Comparison of ENCODE assay signal across 26 cellular contexts in the genomic region with DNA sequence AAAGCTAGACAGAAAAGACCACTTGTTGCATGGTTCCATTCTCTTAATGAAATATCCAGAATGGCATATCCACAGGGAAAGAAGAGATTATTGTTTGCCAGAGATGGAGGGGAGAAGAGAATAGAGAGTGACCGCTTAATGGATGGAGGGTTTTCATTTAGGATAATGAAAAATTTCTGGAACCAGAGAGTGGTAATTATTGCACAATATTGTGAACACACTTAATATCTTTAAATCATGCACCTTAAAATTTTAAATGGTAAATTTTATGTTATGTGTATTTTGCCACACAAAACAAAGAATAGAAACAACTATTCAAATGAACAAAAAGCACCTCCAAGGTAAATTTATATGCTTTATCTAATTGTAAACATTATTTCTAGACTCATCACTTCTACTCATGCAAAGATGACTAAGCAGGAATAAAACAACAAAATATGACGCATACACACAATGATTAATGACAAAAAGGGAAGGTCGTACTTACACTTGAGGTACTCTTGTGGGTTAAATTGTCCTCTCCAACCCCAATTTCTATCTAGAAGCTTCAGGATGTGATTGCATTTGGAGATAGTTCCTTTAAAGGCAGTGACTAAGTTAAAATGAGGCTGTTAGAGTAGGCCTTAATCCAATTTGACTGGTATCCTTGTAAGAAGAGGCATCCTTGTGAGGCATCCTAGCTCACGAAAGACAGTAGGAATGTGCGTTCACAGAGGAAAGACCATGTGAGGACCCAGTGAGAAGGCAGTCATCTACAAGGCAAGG. TPM values are rescaled to one million over a fixed set of nuclear protein-coding genes. Genes with fewer than 3 reads are reported as not detected.
DNase-seq lines count a peak whose midpoint lies in the region; ATAC-seq, FAIRE-seq and TF ChIP-seq lines count a peak whose summit lies in the region.
"Had no signal": no experiment of that assay in that cellular context is flagged by ENCODE, and none has a peak within 500 bp of the region (broad histone marks: within the 10 kb centered on the region; RNA-seq: fewer than 3 reads in every experiment).

No MANE protein-coding gene starts in this region.

- no peaks in the 10 kb centered on the region for H3K79me2 ChIP-seq in endothelial cell of umbilical vein (ENCODE audit: control insufficient read depth, insufficient read depth, low read length)

- dilution Hi-C loops in endothelial cell of umbilical vein (cut with MboI; ENCODE audit: extremely low pct_ligation_motif_present, low sequenced_read_pairs) = no loop called here

- ATAC-seq in SK-N-SH treated with all-trans-retinoic acid at 6 μM for 48 hours (no peak), GM19467 (IDR thresholded peaks at IDR 0.05; ENCODE audit: unreplicated experiment) (no peak)
- ATAC-seq: gastrocnemius medialis, Panc1 had no signal

- FAIRE-seq in endothelial cell of umbilical vein (lab: Jason Lieb, UNC) = peak; percentile 18
- FAIRE-seq: endometrium, GM18507 had no signal

- TF ChIP-seq POLR2A in endothelial cell of umbilical vein (IDR thresholded peaks at IDR 0.05; ENCODE audit: low read depth, low read length) = no peak

- H2AFZ ChIP-seq in endothelial cell of umbilical vein (ENCODE audit: low read depth, low read length) = peak overlapping the region; percentile 41

- no peak overlapping the region for H3K4me3 ChIP-seq in endothelial cell of umbilical vein (replicated peaks in 1 of 3; ENCODE audit: insufficient read depth in 1 of 3, low read depth in 1 of 3, low read length in 3 of 3)
- H3K4me3 ChIP-seq: gastrocnemius medialis, testis had no signal

- H3K27me3 ChIP-seq in endothelial cell of umbilical vein (ENCODE audit: control insufficient read depth in 2 of 2, insufficient read depth in 2 of 2, low read length in 2 of 2) = no peaks in the 10 kb centered on the region
- H3K27me3 ChIP-seq: gastrocnemius medialis, testis had no signal

- no peaks in the 10 kb centered on the region for H4K20me1 ChIP-seq in endothelial cell of umbilical vein (replicated peaks; ENCODE audit: control insufficient read depth, extremely low read depth, insufficient read depth, low read length)

- TF ChIP-seq CTCF in RWPE1 (conservative IDR thresholded peaks at IDR 0.05; ENCODE audit: low read depth) (no peak), endothelial cell of umbilical vein (IDR thresholded peaks at IDR 0.05; ENCODE audit: extremely low read depth in 1 of 2, insufficient read depth in 1 of 2, low read depth in 1 of 2, low read length in 2 of 2) (no peak)

- H3K4me1 ChIP-seq in endothelial cell of umbilical vein (ENCODE audit: control insufficient read depth, extremely low read depth, insufficient read depth, low read length) = peaks cover 5% of the 10 kb centered on the region
- H3K4me1 ChIP-seq: gastrocnemius medialis, testis had no signal

- no peaks in the 10 kb centered on the region for H3K9me1 ChIP-seq in endothelial cell of umbilical vein (replicated peaks; ENCODE audit: control insufficient read depth, extremely low read depth, insufficient read depth, low read length)

- peaks cover 2% of the 10 kb centered on the region for H3K9me3 ChIP-seq in endothelial cell of umbilical vein (replicated peaks; ENCODE audit: control insufficient read depth, insufficient read depth, low read length)
- H3K9me3 ChIP-seq: gastrocnemius medialis, SK-N-SH, testis had no signal

- no peak overlapping the region for H3K9ac ChIP-seq in endothelial cell of umbilical vein (replicated peaks; ENCODE audit: extremely low read depth, insufficient read depth, low read length)
- H3K9ac ChIP-seq: SK-N-SH had no signal

- H3K27ac ChIP-seq in RWPE1 = no peak overlapping the region
- peak overlapping the region; percentile 2 for H3K27ac ChIP-seq in endothelial cell of umbilical vein (ENCODE audit: insufficient read depth, low read depth, low read length)
- H3K27ac ChIP-seq: gastrocnemius medialis, testis had no signal

- DNase-seq in NOMO-1 treated with DMSO at 0.1 percent for 48 hours (lab: John Stamatoyannopoulos, UW; ENCODE audit: unreplicated experiment) (peak; percentile 65), NOMO-1 treated with dmso at 0.1 percent for 144 hours (lab: John Stamatoyannopoulos, UW; ENCODE audit: unreplicated experiment) (no peak), RWPE1 (ENCODE audit: low spot score) (peak; percentile 34), endothelial cell of umbilical vein (ENCODE audit: low read depth, low spot score) (peak; percentile 44), COLO829 (ENCODE audit: low spot score) (no peak), midbrain (lab: John Stamatoyannopoulos, UW) (no peak)
- DNase-seq: activated CD4-positive, alpha-beta T cell treated with anti-CD3 and anti-CD28 coated beads, Interleukin-2, amount 10 ng/mL, durations not matched to agents 24 days and 14 days; activated naive CD4-positive, alpha-beta T cell; anterior cingulate cortex; CD4-positive, CD25-positive, alpha-beta regulatory T cell; DMS79 treated with DMSO at 0.1 percent for 48 hours; gastrocnemius medialis; H7; NCI-H1092; NCI-H2107; nucleus accumbens; retina; SK-N-SH; testis had no signal

- no peak overlapping the region for H3K4me2 ChIP-seq in endothelial cell of umbilical vein (ENCODE audit: insufficient read depth, low read length)
- H3K4me2 ChIP-seq: SK-N-SH had no signal

- POLR2A ChIA-PET in RWPE1 (lab: Yijun Ruan, JAX; ENCODE audit: low non-redundant PET) (no interaction called here), endothelial cell of umbilical vein (lab: Charles Lee) (no interaction called here)

- BruUV-seq in endothelial cell of umbilical vein (replicated peaks; lab: Mats Ljungman, UMichigan) = no TSS peak

- intact Hi-C loops in endothelial cell of umbilical vein (cut with micrococcal nuclease) = no loop called here

- CTCF ChIA-PET in RWPE1 (lab: Yijun Ruan, JAX) = no interaction called here
- CTCF ChIA-PET in endothelial cell of umbilical vein (lab: Charles Lee) = no interaction called here

- no peaks in the 10 kb centered on the region for H3K36me3 ChIP-seq in endothelial cell of umbilical vein (ENCODE audit: control insufficient read depth in 2 of 2, extremely low read depth in 1 of 2, insufficient read depth in 2 of 2, low read length in 2 of 2)
- H3K36me3 ChIP-seq: gastrocnemius medialis had no signal

TF ChIP-seq in endothelial cell of umbilical vein, 7 proteins besides CTCF, POLR2A, EP300 and RAD21:
- TF ChIP-seq FOS (IDR thresholded peaks at IDR 0.05; ENCODE audit: borderline replicate concordance, insufficient read depth, low read length) = peak; percentile 73
- no peak for TF ChIP-seq GATA2 (IDR thresholded peaks at IDR 0.05; ENCODE audit: insufficient read depth, insufficient read length, low read depth, low read length)
- TF ChIP-seq JUN (IDR thresholded peaks at IDR 0.05; ENCODE audit: borderline replicate concordance, insufficient read depth, insufficient read length, low read depth) = peak; percentile 20

TF ChIP-seq in SK-N-SH treated with all-trans-retinoic acid at 6 μM for 48 hours, 23 proteins besides CTCF, POLR2A, EP300 and RAD21:
- TF ChIP-seq ISL1 (CRISPR knock-in tag; IDR thresholded peaks at IDR 0.05) (no peak), RARB (CRISPR knock-in tag; IDR thresholded peaks at IDR 0.05) (no peak), ZNF70 (CRISPR knock-in tag; IDR thresholded peaks at IDR 0.05) (no peak), ARNTL (CRISPR knock-in tag; IDR thresholded peaks at IDR 0.05; ENCODE audit: borderline replicate concordance, low read depth) (no peak), ZC3H10 (CRISPR knock-in tag; IDR thresholded peaks at IDR 0.05) (no peak), ESRRG (CRISPR knock-in tag; IDR thresholded peaks at IDR 0.05) (no peak)
- TF ChIP-seq, protein P1, sequence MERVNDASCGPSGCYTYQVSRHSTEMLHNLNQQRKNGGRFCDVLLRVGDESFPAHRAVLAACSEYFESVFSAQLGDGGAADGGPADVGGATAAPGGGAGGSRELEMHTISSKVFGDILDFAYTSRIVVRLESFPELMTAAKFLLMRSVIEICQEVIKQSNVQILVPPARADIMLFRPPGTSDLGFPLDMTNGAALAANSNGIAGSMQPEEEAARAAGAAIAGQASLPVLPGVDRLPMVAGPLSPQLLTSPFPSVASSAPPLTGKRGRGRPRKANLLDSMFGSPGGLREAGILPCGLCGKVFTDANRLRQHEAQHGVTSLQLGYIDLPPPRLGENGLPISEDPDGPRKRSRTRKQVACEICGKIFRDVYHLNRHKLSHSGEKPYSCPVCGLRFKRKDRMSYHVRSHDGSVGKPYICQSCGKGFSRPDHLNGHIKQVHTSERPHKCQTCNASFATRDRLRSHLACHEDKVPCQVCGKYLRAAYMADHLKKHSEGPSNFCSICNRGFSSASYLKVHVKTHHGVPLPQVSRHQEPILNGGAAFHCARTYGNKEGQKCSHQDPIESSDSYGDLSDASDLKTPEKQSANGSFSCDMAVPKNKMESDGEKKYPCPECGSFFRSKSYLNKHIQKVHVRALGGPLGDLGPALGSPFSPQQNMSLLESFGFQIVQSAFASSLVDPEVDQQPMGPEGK (CRISPR knock-in tag; IDR thresholded peaks at IDR 0.05; ENCODE audit: borderline replicate concordance) = no peak

RNA-seq across cellular contexts. Expression of a gene that starts 18.7 kb away (rescaled TPM):
- total RNA-seq in endothelial cell of umbilical vein = 0.32 TPM in 1 of 2 replicates, not detected in the other
- polyA plus RNA-seq in endothelial cell of umbilical vein = 0.32 and 0.40 TPM in 2 replicates
- 0.52 and 0.54 TPM in 2 replicates for polyA plus RNA-seq in endothelial cell of umbilical vein (2011; cell fraction: cytosol; rRNA removed)
- 0.38 and 0.64 TPM in 2 replicates for polyA plus RNA-seq in endothelial cell of umbilical vein (2011; cell fraction: nucleus; rRNA removed)
- 0.11 TPM in 1 of 2 replicates, not detected in the other for polyA plus RNA-seq in endothelial cell of umbilical vein (2012)
- 0.19 and 0.25 TPM in 2 replicates for polyA minus RNA-seq in endothelial cell of umbilical vein
- polyA minus RNA-seq in endothelial cell of umbilical vein (2011; cell fraction: cytosol; rRNA and poly(A)+ RNA removed) = not detected
- polyA minus RNA-seq in endothelial cell of umbilical vein (2011; cell fraction: nucleus; rRNA and poly(A)+ RNA removed) = 0.48 TPM in 1 of 2 replicates, not detected in the other
- total RNA-seq: A673; CD4-positive, CD25-positive, alpha-beta regulatory T cell; H7 had no signal
- polyA plus RNA-seq: CD4-positive, CD25-positive, alpha-beta regulatory T cell; SK-N-SH had no signal

RNA-seq across cellular contexts. Expression of a gene that starts 19.5 kb away (rescaled TPM):
- total RNA-seq in endothelial cell of umbilical vein = 0.44 and 0.58 TPM in 2 replicates
- 0.16 and 0.22 TPM in 2 replicates for polyA plus RNA-seq in endothelial cell of umbilical vein
- 0.19 and 0.21 TPM in 2 replicates for polyA plus RNA-seq in endothelial cell of umbilical vein (2011; cell fraction: cytosol; rRNA removed)
- 0.42 and 0.83 TPM in 2 replicates for polyA plus RNA-seq in endothelial cell of umbilical vein (2011; cell fraction: nucleus; rRNA removed)
- 0.15 and 0.20 TPM in 2 replicates for polyA plus RNA-seq in endothelial cell of umbilical vein (2012)
- polyA minus RNA-seq in endothelial cell of umbilical vein = 1.1 and 1.3 TPM in 2 replicates
- polyA minus RNA-seq in endothelial cell of umbilical vein (2011; cell fraction: cytosol; rRNA and poly(A)+ RNA removed) = not detected
- polyA minus RNA-seq in endothelial cell of umbilical vein (2011; cell fraction: nucleus; rRNA and poly(A)+ RNA removed) = 2.1 and 2.4 TPM in 2 replicates
- total RNA-seq: A673; activated CD4-positive, alpha-beta T cell treated with anti-CD3 and anti-CD28 coated beads, Interleukin-2, amount 10 ng/mL, durations not matched to agents 24 days and 14 days; CD4-positive, CD25-positive, alpha-beta regulatory T cell had no signal
- polyA plus RNA-seq: CD4-positive, CD25-positive, alpha-beta regulatory T cell; IgD-negative memory B cell; SK-N-SH had no signal

Comparison
In these comparisons a context has a peak if more than half of its experiments do, and no peak if none do; other contexts are left out.
1. DNase-seq: peak in NOMO-1 treated with DMSO at 0.1 percent for 48 hours (single experiment), RWPE1 (single experiment) and endothelial cell of umbilical vein (single experiment); none in NOMO-1 treated with dmso at 0.1 percent for 144 hours (single experiment), COLO829 (single experiment) and midbrain (single experiment).